1 cellular context compared by ENCODE assay signal in the genomic region with DNA sequence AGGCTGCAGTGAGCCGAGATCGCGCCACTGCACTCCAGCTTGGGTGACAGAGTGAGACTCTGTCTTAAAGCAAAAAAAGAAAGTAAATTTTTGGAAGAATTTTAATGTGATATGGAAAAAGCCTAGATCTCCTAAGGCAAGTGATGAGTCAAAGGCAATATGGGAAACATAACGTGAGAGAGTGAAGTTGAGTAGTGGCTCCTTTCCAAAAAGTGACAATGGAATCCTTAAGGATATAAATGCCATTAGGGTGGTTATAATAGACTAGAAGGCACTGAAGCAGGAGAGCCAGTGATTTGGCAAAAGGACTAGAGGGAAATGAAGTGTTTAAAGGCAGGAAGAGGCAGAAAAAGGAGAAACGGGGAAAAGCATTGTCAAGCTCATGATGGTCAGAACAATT.
TF ChIP-seq lines count a peak whose summit lies in the region.

No MANE protein-coding gene starts in this region.

TF ChIP-seq in H1, 55 proteins besides CTCF, POLR2A, EP300 and RAD21:
- TF ChIP-seq, protein P1, sequence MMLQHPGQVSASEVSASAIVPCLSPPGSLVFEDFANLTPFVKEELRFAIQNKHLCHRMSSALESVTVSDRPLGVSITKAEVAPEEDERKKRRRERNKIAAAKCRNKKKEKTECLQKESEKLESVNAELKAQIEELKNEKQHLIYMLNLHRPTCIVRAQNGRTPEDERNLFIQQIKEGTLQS (IDR thresholded peaks at IDR 0.05; ENCODE audit: insufficient read depth, low read depth, low read length), result no peak
- no peak for TF ChIP-seq SP4 (IDR thresholded peaks at IDR 0.05; ENCODE audit: low read length)
- no peak for TF ChIP-seq EZH2 (IDR thresholded peaks at IDR 0.05; ENCODE audit: low read depth, low read length, severe bottlenecking)
- no peak for TF ChIP-seq HDAC6 (IDR thresholded peaks at IDR 0.05; ENCODE audit: low read depth, low read length)
